ENCODE assay signal across 20 cellular contexts in the genomic region with DNA sequence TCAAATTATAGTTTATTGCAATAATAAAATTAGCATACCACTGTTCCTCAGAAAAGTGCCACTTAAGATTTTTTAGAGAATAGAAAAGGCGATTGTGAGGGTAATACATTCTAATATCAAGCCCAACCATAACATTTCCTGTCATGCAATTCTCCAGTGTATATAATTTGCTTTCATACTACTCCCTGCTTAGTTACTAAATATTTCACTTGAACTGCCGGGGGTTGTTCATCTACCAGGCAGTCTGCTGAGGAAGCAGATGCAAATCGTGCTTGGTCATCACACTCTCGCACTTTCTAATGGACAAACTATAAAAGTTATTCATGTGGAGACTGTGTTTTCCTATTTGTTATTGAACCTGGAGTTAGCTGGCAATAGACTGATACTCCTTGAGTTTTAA.
DNase-seq lines count a peak whose midpoint lies in the region; ATAC-seq and FAIRE-seq lines count a peak whose summit lies in the region.
"Had no signal": no experiment of that assay in that cellular context is flagged by ENCODE, and none has a peak within 500 bp of the region (broad histone marks: within the 10 kb centered on the region; RNA-seq: fewer than 3 reads in every experiment).

No MANE protein-coding gene starts in this region.

- DNase-seq in foreskin melanocyte (peak; percentile 73), stromal cell of bone marrow (ENCODE audit: low read depth) (peak; percentile 30), NCI-H345 treated with DMSO at 0.1 percent for 48 hours (lab: John Stamatoyannopoulos, UW; ENCODE audit: unreplicated experiment) (no peak), amniotic stem cell (lab: John Stamatoyannopoulos, UW) (no peak), frontal cortex (ENCODE audit: low spot score in 2 of 2) (no peak)
- no peak for DNase-seq in activated T-cell treated with anti-CD3 and anti-CD28 coated beads, Interleukin-2, amount 50 U/mL, for 48 hours
- DNase-seq: activated CD4-positive, alpha-beta T cell treated with anti-CD3 and anti-CD28 coated beads, Interleukin-2, amount 50 U/mL, for 48 hours; activated naive CD4-positive, alpha-beta T cell treated with Interleukin-2 at 50 U/mL for 16 hours; anterior cingulate cortex; effector memory CD4-positive, alpha-beta T cell; lower lobe of right lung; NCI-H1048; NCI-H2107; NCI-H510A treated with DMSO at 0.1 percent for 48 hours; ovary; right lobe of liver; Right ventricle myocardium superior; transverse colon had no signal

- no peak for FAIRE-seq in frontal cortex (lab: Jason Lieb, UNC)

- peak; percentile 68 for ATAC-seq in GM19397 (IDR thresholded peaks at IDR 0.05; ENCODE audit: unreplicated experiment)
- peak; percentile 58 for ATAC-seq in HG03432 (IDR thresholded peaks at IDR 0.05; ENCODE audit: unreplicated experiment)
- ATAC-seq: lower lobe of right lung, right lobe of liver had no signal

Comparison
In these comparisons a context has a peak if more than half of its experiments do, and no peak if none do; other contexts are left out.
1. DNase-seq: peak in foreskin melanocyte (single experiment) and stromal cell of bone marrow (single experiment); none in NCI-H345 treated with DMSO at 0.1 percent for 48 hours (single experiment), activated T-cell treated with anti-CD3 and anti-CD28 coated beads, Interleukin-2, amount 50 U/mL, for 48 hours (0 of 2), amniotic stem cell (single experiment) and frontal cortex (0 of 2).